In genomic region chr2:19725392-19725791, GRCh38 we compare ENCODE assay signal across 1 cellular context.
TF ChIP-seq lines count a peak whose summit lies in the region.

No MANE protein-coding gene starts in this region.

TF ChIP-seq in HCT116, 20 proteins besides CTCF, POLR2A, EP300 and RAD21 (continued from another document):
- no peak for TF ChIP-seq ZBTB33 (IDR thresholded peaks at IDR 0.05; ENCODE audit: extremely low read depth, insufficient replicate concordance, low read length)
- no peak for TF ChIP-seq POLR2AphosphoS5 (IDR thresholded peaks at IDR 0.05; ENCODE audit: low read depth, low read length)
- TF ChIP-seq CBX3 (IDR thresholded peaks at IDR 0.05; ENCODE audit: low read depth), result no peak
- no peak for TF ChIP-seq FOSL1 (IDR thresholded peaks at IDR 0.05; ENCODE audit: low read depth)
- no peak for TF ChIP-seq CEBPB (IDR thresholded peaks at IDR 0.05; ENCODE audit: low read depth)
- no peak for TF ChIP-seq SIN3A (IDR thresholded peaks at IDR 0.05; ENCODE audit: low read depth)
- no peak for TF ChIP-seq ZNF274 (IDR thresholded peaks at IDR 0.05; ENCODE audit: low read depth, low read length)
- TF ChIP-seq JUND (IDR thresholded peaks at IDR 0.05), result no peak
